In genomic region chr1:92872719-92873118, GRCh38 we compare ENCODE assay signal across 24 cellular contexts. TPM values are rescaled to one million over a fixed set of nuclear protein-coding genes. Genes with fewer than 3 reads are reported as not detected.
DNase-seq lines count a peak whose midpoint lies in the region; ATAC-seq lines count a peak whose summit lies in the region.
"Had no signal": no experiment of that assay in that cellular context is flagged by ENCODE, and none has a peak within 500 bp of the region (broad histone marks: within the 10 kb centered on the region; RNA-seq: fewer than 3 reads in every experiment).

No MANE protein-coding gene starts in this region.

- WGBS in right cardiac atrium, result 75% methylated on average over 2 of the region's 2 CpGs

- no peaks in the 10 kb centered on the region for H3K4me1 ChIP-seq in right cardiac atrium (ENCODE audit: control insufficient read depth, insufficient read depth, low read length)
- H3K4me1 ChIP-seq: HAP-1 had no signal

- intact Hi-C loops in right cardiac atrium (cut with DNase I), result no loop called here

- DNase-seq in M059J (ENCODE audit: low read depth), result peak; percentile 27
- DNase-seq in caudate nucleus (lab: John Stamatoyannopoulos, UW), result peak in 12 of 61 donors; percentile 3 to 73 (median 17)
- DNase-seq in midbrain (lab: John Stamatoyannopoulos, UW), result peak; percentile 62
- no peak for DNase-seq in right cardiac atrium
- DNase-seq in GDM1 (lab: John Stamatoyannopoulos, UW), result no peak
- no peak for DNase-seq in activated T-cell treated with anti-CD3 and anti-CD28 coated beads for 4 hours
- DNase-seq: AML-193, DMS 273 treated with DMSO at 0.1 percent for 48 hours, DND-41, GF-D8, GM23248, IMR-90, Karpas-422, MG63, NCI-H1092, NCI-H1436 treated with DMSO at 0.1 percent for 48 hours, NCI-H2029, NCI-H2171, OCI-M1, RPMI8226, SHP77 treated with DMSO at 0.1 percent for 48 hours, SK-N-SH had no signal

- H3K9me3 ChIP-seq in right cardiac atrium (ENCODE audit: control insufficient read depth, low read length), result no peaks in the 10 kb centered on the region
- H3K9me3 ChIP-seq: SK-N-SH had no signal

- ATAC-seq in GM18498 (IDR thresholded peaks at IDR 0.05; ENCODE audit: unreplicated experiment) (no peak), right cardiac atrium (no peak)

- no peaks in the 10 kb centered on the region for H3K27me3 ChIP-seq in right cardiac atrium (ENCODE audit: control insufficient read depth, insufficient read depth)
- H3K27me3 ChIP-seq: MG63 had no signal

- no peak overlapping the region for H3K4me3 ChIP-seq in right cardiac atrium (ENCODE audit: low read length)
- H3K4me3 ChIP-seq: GM23248, HAP-1, MG63 had no signal

- H3K27ac ChIP-seq in caudate nucleus (ENCODE audit: low read depth, low read length), result peak overlapping the region; percentile 3
- no peak overlapping the region for H3K27ac ChIP-seq in right cardiac atrium (ENCODE audit: low read length)
- H3K27ac ChIP-seq: GM23248 had no signal

RNA-seq across cellular contexts. Expression of gene RPL5, which starts 40.9 kb away (rescaled TPM):
- total RNA-seq in M059J (2014; rRNA removed; shearing (Covaris generic)), result 775 and 878 TPM in 2 replicates
- total RNA-seq in right cardiac atrium, result 100 to 1,000 TPM; 670 to 740 (median 678) TPM
- polyA plus RNA-seq in right cardiac atrium, result 1,138 TPM

Comparison
In these comparisons a context has a peak if more than half of its experiments do, and no peak if none do; other contexts are left out.
1. DNase-seq: peak in M059J (single experiment) and midbrain (single experiment); none in right cardiac atrium (0 of 3), GDM1 (single experiment) and activated T-cell treated with anti-CD3 and anti-CD28 coated beads for 4 hours (single experiment).